16 cellular contexts compared by ENCODE assay signal in the genomic region with DNA sequence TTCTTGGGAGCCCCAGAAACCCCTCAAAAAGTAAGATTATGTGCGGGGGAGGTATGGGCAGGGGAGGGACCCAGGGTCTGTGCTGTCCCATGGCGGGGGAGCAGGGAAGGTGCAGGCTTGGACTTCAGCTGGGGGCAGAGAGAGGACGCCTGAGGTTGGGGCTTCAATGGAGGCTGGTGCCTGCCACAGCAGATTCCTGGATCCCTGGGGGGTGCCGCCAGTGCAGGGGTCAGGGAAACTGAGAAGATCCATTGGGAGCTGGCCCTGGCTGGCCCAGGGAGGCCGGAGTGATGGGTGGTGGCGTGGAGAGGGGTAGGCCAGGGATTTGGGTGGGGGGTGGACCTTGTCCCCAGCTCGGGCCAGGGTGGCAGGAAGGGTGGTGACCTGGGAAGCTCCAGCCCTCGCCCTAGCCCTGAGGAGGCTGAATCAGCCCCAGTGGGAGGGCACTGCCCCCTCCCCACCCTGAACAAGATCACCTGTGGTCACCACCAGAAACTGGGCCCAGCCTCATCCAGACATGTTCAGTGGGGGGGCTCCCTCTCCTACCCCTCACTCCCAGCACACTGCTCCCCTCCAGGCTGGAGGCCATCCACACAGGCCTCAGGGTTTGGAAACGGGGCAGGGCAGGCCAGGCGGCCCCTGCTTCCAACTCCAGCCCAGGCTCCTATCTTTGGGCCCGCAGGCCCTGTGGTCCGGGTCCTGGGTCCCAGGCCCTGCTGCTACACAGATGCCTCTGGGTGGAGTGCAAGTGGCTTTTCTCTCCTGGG. TPM values are rescaled to one million over a fixed set of nuclear protein-coding genes. Genes with fewer than 3 reads are reported as not detected.
"Had no signal": no experiment of that assay in that cellular context is flagged by ENCODE, and none has a peak within 500 bp of the region (broad histone marks: within the 10 kb centered on the region; RNA-seq: fewer than 3 reads in every experiment).

No MANE protein-coding gene starts in this region.

- H3K9me3 Mint-ChIP-seq: naive thymus-derived CD4-positive, alpha-beta T cell; nephron progenitor cell had no signal

- ATAC-seq: heart left ventricle; naive thymus-derived CD4-positive, alpha-beta T cell had no signal

- H3K27ac Mint-ChIP-seq: nephron progenitor cell had no signal

- H3K4me3 Mint-ChIP-seq: naive thymus-derived CD4-positive, alpha-beta T cell; nephron progenitor cell had no signal

- DNase-seq: cortex of kidney; dorsolateral prefrontal cortex; effector CD8-positive, alpha-beta T cell; foreskin melanocyte; heart left ventricle; hippocampal formation; kidney glomerular epithelial cell; naive thymus-derived CD4-positive, alpha-beta T cell; nephron progenitor cell; posterior cingulate gyrus; sigmoid colon; stimulated activated naive CD4-positive, alpha-beta T cell treated with Interleukin-2 at 50 U/mL for 16 hours; trophoblast cell had no signal

- H3K27ac ChIP-seq: dorsolateral prefrontal cortex, heart left ventricle, neutrophil, sigmoid colon had no signal

- H3K36me3 Mint-ChIP-seq: naive thymus-derived CD4-positive, alpha-beta T cell had no signal

RNA-seq across cellular contexts. Expression of a gene that starts 1.4 kb away (rescaled TPM):
- total RNA-seq: liver, mesenteric fat pad had no signal
